6 cellular contexts compared by ENCODE assay signal in the genomic region with DNA sequence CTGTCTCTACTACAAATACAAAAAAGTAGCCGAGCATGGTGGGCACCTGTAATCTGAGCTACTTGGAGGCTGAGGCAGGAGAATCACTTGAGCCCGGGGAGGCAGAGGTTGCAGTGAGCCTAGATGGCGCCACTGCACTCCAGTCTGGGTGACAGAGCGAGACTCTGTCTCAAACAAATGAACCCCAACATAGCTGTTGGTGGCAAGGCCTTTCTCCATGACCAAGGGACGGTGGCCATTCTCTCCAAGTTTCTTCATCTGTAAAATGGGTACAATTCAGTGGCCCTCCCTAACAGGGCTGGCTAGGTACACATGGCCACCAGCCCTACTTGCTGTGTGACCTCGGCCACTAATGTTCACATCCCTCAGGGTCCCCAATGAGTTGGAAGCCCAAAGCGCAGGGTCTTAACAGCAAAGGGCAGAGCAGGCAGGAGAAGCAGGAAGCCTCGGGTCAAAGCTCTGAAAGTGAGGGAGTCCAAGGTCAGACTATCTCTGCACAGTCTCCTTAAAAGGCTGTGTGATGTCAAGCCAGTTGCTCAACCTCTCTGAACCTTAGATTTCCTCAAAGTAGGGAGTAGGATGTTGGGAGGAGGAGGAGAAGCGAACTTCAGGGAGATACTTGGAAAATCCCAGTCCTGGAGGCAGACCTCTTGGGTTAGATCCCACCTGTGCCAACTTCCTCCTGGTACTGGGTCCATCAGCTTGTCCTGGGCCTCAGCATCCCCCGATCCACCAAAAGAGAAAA. TPM values are rescaled to one million over a fixed set of nuclear protein-coding genes. Genes with fewer than 3 reads are reported as not detected.
DNase-seq lines count a peak whose midpoint lies in the region; ATAC-seq lines count a peak whose summit lies in the region.

No MANE protein-coding gene starts in this region.

- peak overlapping the region; percentile 89 to 98 (median 98) for H3K4me3 Mint-ChIP-seq in CD8-positive, alpha-beta memory T cell
- H3K4me3 Mint-ChIP-seq in T-helper 1 cell treated with Interleukin-12 subunit alpha and Interleukin-12 subunit beta and Interleukin-4 antibody, amounts not matched to agents 30 μg/mL and 1 μg/mL, for 36 hours = peak overlapping the region; percentile 95
- peak overlapping the region; percentile 96 for H3K4me3 Mint-ChIP-seq in stimulated activated effector memory CD8-positive, alpha-beta T cell treated with anti-CD3 and anti-CD28 coated beads, Interleukin-12 subunit alpha, Interleukin-12 subunit beta, amount 100 ng/mL, for 72 hours

- H3K27me3 Mint-ChIP-seq in CD8-positive, alpha-beta memory T cell = peaks cover 0 to 50% of the 10 kb centered on the region in 2 donors
- no peaks in the 10 kb centered on the region for H3K27me3 Mint-ChIP-seq in T-helper 1 cell treated with Interleukin-12 subunit alpha and Interleukin-12 subunit beta and Interleukin-4 antibody, amounts not matched to agents 30 μg/mL and 1 μg/mL, for 36 hours (ENCODE audit: low read depth)

- peaks cover 7 to 46% (median 7%) of the 10 kb centered on the region in 3 donors for H3K36me3 Mint-ChIP-seq in CD8-positive, alpha-beta memory T cell
- peaks cover 23% of the 10 kb centered on the region for H3K36me3 Mint-ChIP-seq in T-helper 1 cell treated with Interleukin-12 subunit alpha and Interleukin-12 subunit beta and Interleukin-4 antibody, amounts not matched to agents 30 μg/mL and 1 μg/mL, for 36 hours (ENCODE audit: low read depth)
- H3K36me3 Mint-ChIP-seq in stimulated activated effector memory CD8-positive, alpha-beta T cell treated with anti-CD3 and anti-CD28 coated beads, Interleukin-12 subunit alpha, Interleukin-12 subunit beta, amount 100 ng/mL, for 72 hours = peaks cover 91% of the 10 kb centered on the region

- peaks cover 53% of the 10 kb centered on the region for H3K4me1 ChIP-seq in CD8-positive, alpha-beta memory T cell (ENCODE audit: insufficient read depth, low read length)

- peak; percentile 32 to 77 (median 51) for DNase-seq in CD8-positive, alpha-beta memory T cell
- DNase-seq in fibroblast of gingiva (ENCODE audit: low read depth) = peak; percentile 60
- peak in 1 of 2 donors; percentile 73 for DNase-seq in stimulated activated effector memory CD8-positive, alpha-beta T cell treated with anti-CD3 and anti-CD28 coated beads, Interleukin-12 subunit alpha, Interleukin-12 subunit beta, amount 100 ng/mL, for 72 hours (ENCODE audit: low spot score in 2 of 2)
- no peak for DNase-seq in occipital lobe (lab: John Stamatoyannopoulos, UW)

- H3K9me3 Mint-ChIP-seq in CD8-positive, alpha-beta memory T cell = peaks cover 0 to 11% (median 7%) of the 10 kb centered on the region in 5 donors
- H3K9me3 Mint-ChIP-seq in T-helper 1 cell treated with Interleukin-12 subunit alpha and Interleukin-12 subunit beta and Interleukin-4 antibody, amounts not matched to agents 30 μg/mL and 1 μg/mL, for 36 hours = no peaks in the 10 kb centered on the region
- no peaks in the 10 kb centered on the region for H3K9me3 Mint-ChIP-seq in stimulated activated effector memory CD8-positive, alpha-beta T cell treated with anti-CD3 and anti-CD28 coated beads, Interleukin-12 subunit alpha, Interleukin-12 subunit beta, amount 100 ng/mL, for 72 hours

- POLR2A ChIA-PET in CD8-positive, alpha-beta memory T cell (lab: Charles Lee) = interaction anchor here (0.5 to 6.5 kb wide), 19 partner anchors 13 to 553 kb away, joined by 3 to 283 read pairs (median 5); a partner anchor contains a TSS

- peak overlapping the region; percentile 100 for H3K27ac ChIP-seq in CD8-positive, alpha-beta memory T cell (ENCODE audit: low read depth, low read length)

- H3K4me1 Mint-ChIP-seq in CD8-positive, alpha-beta memory T cell = peaks cover 37 to 59% (median 38%) of the 10 kb centered on the region in 3 donors
- peaks cover 32% of the 10 kb centered on the region for H3K4me1 Mint-ChIP-seq in T-helper 1 cell treated with Interleukin-12 subunit alpha and Interleukin-12 subunit beta and Interleukin-4 antibody, amounts not matched to agents 30 μg/mL and 1 μg/mL, for 36 hours (ENCODE audit: low read depth)
- H3K4me1 Mint-ChIP-seq in stimulated activated effector memory CD8-positive, alpha-beta T cell treated with anti-CD3 and anti-CD28 coated beads, Interleukin-12 subunit alpha, Interleukin-12 subunit beta, amount 100 ng/mL, for 72 hours = peaks cover 48% of the 10 kb centered on the region

- peak overlapping the region; percentile 90 to 99 (median 99) for H3K27ac Mint-ChIP-seq in CD8-positive, alpha-beta memory T cell
- H3K27ac Mint-ChIP-seq in T-helper 1 cell treated with Interleukin-12 subunit alpha and Interleukin-12 subunit beta and Interleukin-4 antibody, amounts not matched to agents 30 μg/mL and 1 μg/mL, for 36 hours = peak overlapping the region; percentile 93
- peak overlapping the region; percentile 99 for H3K27ac Mint-ChIP-seq in stimulated activated effector memory CD8-positive, alpha-beta T cell treated with anti-CD3 and anti-CD28 coated beads, Interleukin-12 subunit alpha, Interleukin-12 subunit beta, amount 100 ng/mL, for 72 hours

- no peak for ATAC-seq in stimulated activated effector memory CD8-positive, alpha-beta T cell treated with anti-CD3 and anti-CD28 coated beads, Interleukin-12 subunit alpha, Interleukin-12 subunit beta, amount 100 ng/mL, for 72 hours
- no peak for ATAC-seq in HG03039 (IDR thresholded peaks at IDR 0.05; ENCODE audit: unreplicated experiment)

- H3K27me3 ChIP-seq in CD8-positive, alpha-beta memory T cell (ENCODE audit: insufficient read depth, low read length, poor library complexity, severe bottlenecking) = no peaks in the 10 kb centered on the region

- CTCF ChIA-PET in CD8-positive, alpha-beta memory T cell (lab: Charles Lee) = interaction anchor here (0.6 to 15.5 kb wide), 38 partner anchors 9 to 310 kb away, joined by 3 to 436 read pairs (median 6); a partner anchor contains a TSS

- peak overlapping the region; percentile 98 for H3K4me3 ChIP-seq in CD8-positive, alpha-beta memory T cell (ENCODE audit: low read length)

- peaks cover 14% of the 10 kb centered on the region for H3K36me3 ChIP-seq in CD8-positive, alpha-beta memory T cell (ENCODE audit: insufficient read depth, low read length)

- H3K9me3 ChIP-seq in CD8-positive, alpha-beta memory T cell (ENCODE audit: low read length) = no peaks in the 10 kb centered on the region

RNA-seq across cellular contexts. Expression of a gene that starts 2.7 kb away (rescaled TPM):
- total RNA-seq in CD8-positive, alpha-beta memory T cell = 100 to 1,000 TPM; 300 to 327 TPM
- polyA plus RNA-seq in CD8-positive, alpha-beta memory T cell = 174 TPM
- total RNA-seq in occipital lobe = 70.7 TPM

RNA-seq across cellular contexts. Expression of a gene that starts 4.4 kb away (rescaled TPM):
- 1 to 10 TPM; 1.3 TPM for total RNA-seq in CD8-positive, alpha-beta memory T cell
- 0.31 TPM for polyA plus RNA-seq in CD8-positive, alpha-beta memory T cell
- total RNA-seq in occipital lobe = 0.47 TPM

RNA-seq across cellular contexts. Expression of a gene that starts 44.2 kb away (rescaled TPM):
- total RNA-seq in CD8-positive, alpha-beta memory T cell = 100 to 1,000 TPM; 351 to 373 TPM
- 154 TPM for polyA plus RNA-seq in CD8-positive, alpha-beta memory T cell
- total RNA-seq in occipital lobe = 72.2 TPM

RNA-seq across cellular contexts. Expression of a gene that starts 52.5 kb away (rescaled TPM):
- total RNA-seq in CD8-positive, alpha-beta memory T cell = not detected
- not detected for polyA plus RNA-seq in CD8-positive, alpha-beta memory T cell
- total RNA-seq in occipital lobe = 0.47 TPM
